ENCODE assay signal across 1 cellular context in genomic region chr17:50898369-50899004, GRCh38.
TF ChIP-seq lines count a peak whose summit lies in the region.

No MANE protein-coding gene starts in this region.

TF ChIP-seq in K562, 482 proteins besides CTCF, POLR2A, EP300 and RAD21 (continued from another document):
- TF ChIP-seq MGA (IDR thresholded peaks at IDR 0.05) (no peak), ZNF583 (CRISPR knock-in tag; IDR thresholded peaks at IDR 0.05) (no peak), MXD1 (CRISPR knock-in tag; IDR thresholded peaks at IDR 0.05; ENCODE audit: borderline replicate concordance, poor library complexity, severe bottlenecking) (no peak), NONO (IDR thresholded peaks at IDR 0.05; ENCODE audit: low read depth in 2 of 2, low read length in 1 of 2) (no peak), GATAD2A (IDR thresholded peaks at IDR 0.05) (no peak), ZNF121 (CRISPR knock-in tag; conservative IDR thresholded peaks at IDR 0.05) (peak; percentile 90), ZNF174 (CRISPR knock-in tag; IDR thresholded peaks at IDR 0.05) (no peak), USF1 (CRISPR knock-in tag; IDR thresholded peaks at IDR 0.05) (no peak), E2F4 (CRISPR knock-in tag; IDR thresholded peaks at IDR 0.05; ENCODE audit: low read depth) (no peak), RBM25 (IDR thresholded peaks at IDR 0.05; ENCODE audit: low read depth, low read length, severe bottlenecking) (peak; percentile 20), YY1 (IDR thresholded peaks at IDR 0.05; ENCODE audit: borderline replicate concordance in 1 of 3, control insufficient read depth in 1 of 3, extremely low read depth in 1 of 3, insufficient read depth in 3 of 3, insufficient read length in 1 of 3, insufficient replicate concordance in 2 of 3, low read depth in 1 of 3, low read length in 2 of 3) (peak in 1 of 3 experiments; percentile 3), NR2C2 (CRISPR knock-in tag; IDR thresholded peaks at IDR 0.05) (no peak), NR2C2 (tag; IDR thresholded peaks at IDR 0.05) (no peak), PREB (CRISPR knock-in tag; IDR thresholded peaks at IDR 0.05) (no peak), PTTG1 (tag; IDR thresholded peaks at IDR 0.05; ENCODE audit: low read depth) (no peak), MXI1 (IDR thresholded peaks at IDR 0.05; ENCODE audit: low read depth, low read length) (no peak), FOXA3 (CRISPR knock-in tag; conservative IDR thresholded peaks at IDR 0.05 in 1 of 2, IDR thresholded peaks at IDR 0.05 in 1 of 2) (no peak), ZNF740 (CRISPR knock-in tag; IDR thresholded peaks at IDR 0.05) (no peak), ZNF740 (tag; IDR thresholded peaks at IDR 0.05) (no peak)
